8 cellular contexts compared by ENCODE assay signal in the genomic region with DNA sequence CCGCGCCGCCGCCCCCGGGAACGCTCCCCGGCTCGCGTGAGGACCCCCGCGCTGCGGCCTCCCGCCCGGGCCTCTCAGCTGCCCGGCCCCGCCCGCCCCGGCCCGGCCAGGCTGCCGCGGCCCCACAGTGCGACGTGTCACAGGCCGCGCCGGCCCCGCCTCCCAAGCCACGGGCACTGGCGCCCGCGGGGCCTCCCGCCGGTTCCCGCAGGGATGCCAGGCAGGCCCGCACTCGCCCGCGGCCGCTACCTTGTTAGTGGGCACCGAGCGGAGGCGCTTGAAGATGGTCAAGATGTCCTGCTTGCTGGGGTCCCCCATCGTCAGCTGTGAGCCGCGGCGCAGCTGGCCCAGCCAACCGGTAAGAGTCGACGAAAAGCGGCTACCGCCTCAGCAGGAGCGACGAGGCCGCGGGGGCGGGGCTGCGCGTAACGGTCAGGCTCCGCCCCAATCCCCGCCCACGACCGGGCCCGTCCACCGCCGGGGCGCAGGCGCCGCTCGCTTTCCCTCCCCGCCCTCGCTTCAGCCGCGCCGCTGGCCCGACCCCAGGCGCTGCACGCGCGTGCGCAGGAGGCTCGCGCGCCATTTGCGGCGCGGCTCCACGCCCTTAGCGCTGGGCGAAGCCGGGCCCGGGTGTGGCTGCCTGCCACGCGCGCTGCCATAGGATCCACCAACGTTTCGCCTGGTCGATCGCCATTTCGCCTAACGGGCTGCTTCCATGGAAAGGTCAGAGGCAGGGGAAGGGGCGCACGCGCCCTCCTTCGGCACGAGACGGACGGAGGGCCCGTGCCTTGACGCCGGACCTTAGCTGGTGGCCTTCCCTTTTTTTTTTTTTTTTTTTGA. TPM values are rescaled to one million over a fixed set of nuclear protein-coding genes. Genes with fewer than 3 reads are reported as not detected.
DNase-seq lines count a peak whose midpoint lies in the region; ATAC-seq lines count a peak whose summit lies in the region.

A gene with protein sequence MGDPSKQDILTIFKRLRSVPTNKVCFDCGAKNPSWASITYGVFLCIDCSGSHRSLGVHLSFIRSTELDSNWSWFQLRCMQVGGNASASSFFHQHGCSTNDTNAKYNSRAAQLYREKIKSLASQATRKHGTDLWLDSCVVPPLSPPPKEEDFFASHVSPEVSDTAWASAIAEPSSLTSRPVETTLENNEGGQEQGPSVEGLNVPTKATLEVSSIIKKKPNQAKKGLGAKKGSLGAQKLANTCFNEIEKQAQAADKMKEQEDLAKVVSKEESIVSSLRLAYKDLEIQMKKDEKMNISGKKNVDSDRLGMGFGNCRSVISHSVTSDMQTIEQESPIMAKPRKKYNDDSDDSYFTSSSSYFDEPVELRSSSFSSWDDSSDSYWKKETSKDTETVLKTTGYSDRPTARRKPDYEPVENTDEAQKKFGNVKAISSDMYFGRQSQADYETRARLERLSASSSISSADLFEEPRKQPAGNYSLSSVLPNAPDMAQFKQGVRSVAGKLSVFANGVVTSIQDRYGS (minus strand): TSS at position 409 of the 840 bp plus-strand sequence. CDS start 91 bp downstream, at position 318.

- peaks cover 21% of the 10 kb centered on the region for H4K20me1 ChIP-seq in BLaER1

- no peaks in the 10 kb centered on the region for H3K27me3 ChIP-seq in BLaER1

- H3K36me3 ChIP-seq in BLaER1, result peaks cover 8% of the 10 kb centered on the region; the same call in 1 of the 2 replicates

- DNase-seq in NCI-H748 treated with DMSO at 0.1 percent for 48 hours (lab: John Stamatoyannopoulos, UW), result peak; percentile 80
- peak; percentile 86 to 88 for DNase-seq in activated CD4-positive, alpha-beta T cell treated with anti-CD3 and anti-CD28 coated beads, Interleukin-2, amount 50 U/mL, for 24 hours (ENCODE audit: low read depth in 1 of 2, low spot score in 1 of 2)
- DNase-seq in dedifferentiated amniotic fluid mesenchymal stem cell (ENCODE audit: extremely low spot score), result peak; percentile 86
- DNase-seq in left lobe of liver (ENCODE audit: low spot score), result peak; percentile 96
- peak; percentile 95 to 96 for DNase-seq in stimulated activated CD4-positive, alpha-beta T cell treated with anti-CD3 and anti-CD28 coated beads, Interleukin-2, amount 100 ng/mL, for 24 hours

- ATAC-seq in GM19328 (IDR thresholded peaks at IDR 0.05; ENCODE audit: unreplicated experiment) (peak; percentile 84), HG03520 (IDR thresholded peaks at IDR 0.05; ENCODE audit: unreplicated experiment) (peak; percentile 73), left lobe of liver (peak; percentile 94)

- H3K9ac ChIP-seq in BLaER1, result peak within 1 kb of the TSS; percentile 87

- H3K27ac ChIP-seq in BLaER1, result peak within 1 kb of the TSS; percentile 80

- peak within 1 kb of the TSS; percentile 79 for H3K4me3 ChIP-seq in BLaER1

- H3K4me2 ChIP-seq in BLaER1, result peak within 1 kb of the TSS; percentile 93

- peaks cover 65% of the 10 kb centered on the region for H3K4me1 ChIP-seq in BLaER1

- H3K9me3 ChIP-seq in BLaER1, result no peaks in the 10 kb centered on the region

RNA-seq across cellular contexts. Expression of the gene that starts here (rescaled TPM):
- 20.2 TPM for total RNA-seq in left lobe of liver

Comparison
In these comparisons a context has a peak if more than half of its experiments do, and no peak if none do; other contexts are left out.
1. Peak in every context shown above with its lines: DNase-seq, ATAC-seq, H3K4me3 ChIP-seq and H3K27ac ChIP-seq.